ENCODE assay signal across 12 cellular contexts in the genomic region with DNA sequence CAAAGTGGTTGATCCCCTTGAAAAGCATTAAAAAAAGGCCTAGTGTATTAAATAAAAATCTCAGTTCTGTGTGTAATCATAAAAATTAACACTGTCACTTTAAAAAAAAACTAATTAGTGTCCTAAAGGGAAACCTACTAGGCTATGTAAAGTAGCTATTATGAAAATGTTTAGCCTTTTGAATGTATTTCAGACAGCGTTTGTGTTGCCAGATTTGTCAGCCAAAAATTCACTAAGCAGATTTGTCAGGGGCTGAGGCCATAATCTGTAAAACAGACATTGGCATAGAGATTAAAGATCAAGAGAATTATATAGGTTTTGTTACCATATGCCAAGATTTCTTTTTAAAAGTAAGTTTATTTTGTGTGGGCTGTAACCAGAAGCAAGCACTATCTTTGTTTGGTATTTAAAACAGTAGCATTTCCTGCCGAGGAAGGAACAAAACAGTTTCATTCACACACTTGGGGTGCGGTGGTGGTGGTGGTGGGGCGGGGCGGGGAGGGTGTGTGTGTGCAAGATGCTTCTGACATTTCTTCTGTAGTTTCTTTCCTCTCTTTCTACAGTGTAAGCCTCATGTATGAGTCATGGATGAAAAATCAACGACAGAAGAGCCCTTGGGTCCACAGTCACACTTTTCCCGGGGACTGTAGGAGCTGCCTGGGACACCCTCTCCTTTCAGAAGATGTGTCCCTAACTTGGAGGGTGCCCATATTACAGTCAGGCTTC.
DNase-seq lines count a peak whose midpoint lies in the region; ATAC-seq, FAIRE-seq and TF ChIP-seq lines count a peak whose summit lies in the region.
"Had no signal": no experiment of that assay in that cellular context is flagged by ENCODE, and none has a peak within 500 bp of the region (broad histone marks: within the 10 kb centered on the region; RNA-seq: fewer than 3 reads in every experiment).

No MANE protein-coding gene starts in this region.

- no peak for FAIRE-seq in K562 (lab: Jason Lieb, UNC)

- no peak for ATAC-seq in K562
- ATAC-seq: heart right ventricle had no signal

- H3K9ac ChIP-seq in MM.1S (ENCODE audit: low read length) (no peak overlapping the region), K562 (ENCODE audit: insufficient read depth in 1 of 2, low read depth in 2 of 2, low read length in 2 of 2) (no peak overlapping the region)

- intact Hi-C loops in K562 (cut with micrococcal nuclease): loop anchor here (2.0 to 10.0 kb wide), 5 partner anchors 97 to 1585 kb away; no protein-coding TSS in a partner anchor

- H3K79me2 ChIP-seq in MM.1S (ENCODE audit: low read length) (no peaks in the 10 kb centered on the region), K562 (ENCODE audit: control insufficient read depth, insufficient read depth, low read length) (no peaks in the 10 kb centered on the region)

- no peaks in the 10 kb centered on the region for H3K9me2 ChIP-seq in MM.1S (replicated peaks; ENCODE audit: insufficient read depth, low read length)

- H3K4me1 ChIP-seq in MM.1S (ENCODE audit: low read length): no peaks in the 10 kb centered on the region
- peaks cover 0 to 3% of the 10 kb centered on the region in 2 experiments; a peak in 1 of 5 replicates for H3K4me1 ChIP-seq in K562 (replicated peaks in 1 of 2; ENCODE audit: control insufficient read depth in 2 of 2, insufficient read depth in 2 of 2, low read length in 2 of 2)
- no peaks in the 10 kb centered on the region for H3K4me1 ChIP-seq in thymus (ENCODE audit: control insufficient read depth, insufficient read depth, low read length)

- H3K27me3 ChIP-seq in MM.1S (replicated peaks; ENCODE audit: insufficient read depth, low read length) (no peaks in the 10 kb centered on the region), K562 (ENCODE audit: control insufficient read depth in 2 of 2, insufficient read depth in 2 of 2, low read length in 2 of 2) (no peaks in the 10 kb centered on the region), thymus (ENCODE audit: control insufficient read depth, insufficient read depth) (no peaks in the 10 kb centered on the region)

- TF ChIP-seq CTCF in MM.1S (IDR thresholded peaks at IDR 0.05; ENCODE audit: low read length) (no peak), K562 (IDR thresholded peaks at IDR 0.05 in 2 of 3, conservative IDR thresholded peaks at IDR 0.05 in 1 of 3; ENCODE audit: insufficient read depth in 2 of 3, low read depth in 1 of 3, low read length in 3 of 3) (no peak)

- H3K4me2 ChIP-seq in MM.1S (ENCODE audit: low read depth, low read length) (0 out of 2 replicates have a peak overlapping the region, but pooled peaks have one; percentile 1), K562 (ENCODE audit: insufficient read depth, low read length) (no peak overlapping the region)

- POLR2A ChIA-PET in K562 (lab: Yijun Ruan, JAX): no interaction called here

- in situ Hi-C loops in K562 (cut with MboI) (no loop called here), G401 (cut with HindIII; ENCODE audit: low sequenced_read_pairs) (no loop called here)

- TF ChIP-seq POLR2A in K562 (conservative IDR thresholded peaks at IDR 0.05): no peak

- H3K4me3 ChIP-seq in MM.1S (ENCODE audit: low read length): no peak overlapping the region
- no peak overlapping the region for H3K4me3 ChIP-seq in K562
- H3K4me3 ChIP-seq in thymus (ENCODE audit: low read length): no peak overlapping the region
- H3K4me3 ChIP-seq: heart right ventricle had no signal

- H4K20me1 ChIP-seq in MM.1S (ENCODE audit: insufficient read depth, low read length) (no peaks in the 10 kb centered on the region), K562 (replicated peaks; ENCODE audit: control insufficient read depth, insufficient read depth, low read length) (no peaks in the 10 kb centered on the region)

- 51% methylated on average over 6 of the region's 7 CpGs for WGBS in K562 (ENCODE audit: insufficient coverage, low coverage, missing lambda C conversion rate)
- 49% methylated on average over 7 of the region's 7 CpGs for WGBS in thymus

- no peaks in the 10 kb centered on the region for H3K36me3 ChIP-seq in MM.1S (replicated peaks; ENCODE audit: insufficient read depth, low read length)
- no peaks in the 10 kb centered on the region for H3K36me3 ChIP-seq in K562 (ENCODE audit: control insufficient read depth, insufficient read depth, low read length)
- H3K36me3 ChIP-seq in thymus (ENCODE audit: control insufficient read depth, insufficient read depth): no peaks in the 10 kb centered on the region
- H3K36me3 ChIP-seq: heart right ventricle had no signal

- no peaks in the 10 kb centered on the region for H3F3A ChIP-seq in MM.1S (ENCODE audit: insufficient read depth, low read length)

- H3K9me1 ChIP-seq in K562 (ENCODE audit: control insufficient read depth, insufficient read depth, low read length): no peaks in the 10 kb centered on the region

- TF ChIP-seq EP300 in K562 (IDR thresholded peaks at IDR 0.05; ENCODE audit: low read length): no peak

- CTCF ChIA-PET in K562 (lab: Yijun Ruan, JAX; ENCODE audit: low intra/inter-chr PET ratio): no interaction called here

- H3K27ac ChIP-seq in MM.1S (ENCODE audit: low read length) (no peak overlapping the region), K562 (ENCODE audit: extremely low read depth, low read depth, low read length) (no peak overlapping the region), thymus (ENCODE audit: low read depth) (peak overlapping the region; percentile 25)
- H3K27ac ChIP-seq: heart right ventricle had no signal

- BruUV-seq in K562 (replicated peaks; lab: Mats Ljungman, UMichigan): no TSS peak

- H2AFZ ChIP-seq in MM.1S (ENCODE audit: low read length) (no peak overlapping the region), K562 (ENCODE audit: low read depth, low read length) (peak overlapping the region; percentile 94)

- no peak for TF ChIP-seq RAD21 in K562 (CRISPR knock-in tag; conservative IDR thresholded peaks at IDR 0.05 in 1 of 2, IDR thresholded peaks at IDR 0.05 in 1 of 2)

- H3K9me3 ChIP-seq in MM.1S (replicated peaks; ENCODE audit: insufficient read depth, low read length) (no peaks in the 10 kb centered on the region), K562 (replicated peaks; ENCODE audit: control insufficient read depth, insufficient read depth, low read depth, low read length) (no peaks in the 10 kb centered on the region), thymus (ENCODE audit: control insufficient read depth) (no peaks in the 10 kb centered on the region)
- H3K9me3 ChIP-seq: heart right ventricle had no signal

- DNase-seq in activated gamma-delta T cell treated with Interleukin-2 at 50 U/mL for 16 hours (peak; percentile 8), activated gamma-delta T cell (lab: John Stamatoyannopoulos, UW) (no peak), MM.1S (no peak), K562 (ENCODE audit: extremely low read depth in 1 of 4, low spot score in 3 of 4) (no peak), NCI-H1436 (lab: John Stamatoyannopoulos, UW) (no peak), G401 (ENCODE audit: low spot score) (no peak), NCI-H2227 (lab: John Stamatoyannopoulos, UW; ENCODE audit: unreplicated experiment) (no peak)
- DNase-seq: AML-193, heart right ventricle, NCI-H226, nucleus accumbens had no signal

TF ChIP-seq in K562, 482 proteins besides CTCF, POLR2A, EP300 and RAD21:
- TF ChIP-seq FOSL1 (tag; conservative IDR thresholded peaks at IDR 0.05) (0 out of 2 replicates have a peak, but pooled peaks have one; percentile 39), TBL1XR1 (IDR thresholded peaks at IDR 0.05; ENCODE audit: low read length in 2 of 2) (no peak), JUND (IDR thresholded peaks at IDR 0.05; ENCODE audit: borderline replicate concordance, low read depth, low read length) (0 out of 2 replicates have a peak, but pooled peaks have one; percentile 14), JUND (tag; IDR thresholded peaks at IDR 0.05; ENCODE audit: borderline replicate concordance, low read depth, low read length) (no peak), POLR3G (IDR thresholded peaks at IDR 0.05; ENCODE audit: extremely low read depth, insufficient read length, insufficient replicate concordance) (no peak)
